25 cellular contexts compared by ENCODE assay signal in genomic region chr2:202030676-202031075, GRCh38. TPM values are rescaled to one million over a fixed set of nuclear protein-coding genes. Genes with fewer than 3 reads are reported as not detected.
A peak's percentile ranks its signal among the peaks of the same experiment; 100 is the strongest.
DNase-seq lines count a peak whose midpoint lies in the region; ATAC-seq and TF ChIP-seq lines count a peak whose summit lies in the region.
"Had no signal": no experiment of that assay in that cellular context is flagged by ENCODE, and none has a peak within 500 bp of the region (broad histone marks: within the 10 kb centered on the region; RNA-seq: fewer than 3 reads in every experiment).

No MANE protein-coding gene starts in this region.

- peaks cover 16% of the 10 kb centered on the region for H3F3A ChIP-seq in GM23338 (replicated peaks; ENCODE audit: low read depth)

- H3K9me3 Mint-ChIP-seq in GM23338 = peaks cover 4% of the 10 kb centered on the region; the same call in 1 of the 3 replicates
- H3K9me3 Mint-ChIP-seq: activated naive CD4-positive, alpha-beta T cell treated with anti-CD3 and anti-CD28 coated beads, Interleukin-2, amount 50 U/mL, for 72 hours; CD4-positive, CD25-positive, alpha-beta regulatory T cell; natural killer cell treated with Interleukin-12 subunit alpha and Interleukin-12 subunit beta and Interleukin-15 and Interleukin-18, amount 100 ng/mL, for 72 hours; stimulated activated effector memory CD8-positive, alpha-beta T cell treated with anti-CD3 and anti-CD28 coated beads, Interleukin-12 subunit alpha, Interleukin-12 subunit beta, amount 100 ng/mL, for 72 hours had no signal

- H3K9me2 ChIP-seq in GM23338 (ENCODE audit: insufficient read depth) = no peaks in the 10 kb centered on the region

- H3K36me3 Mint-ChIP-seq in GM23338 (ENCODE audit: low read depth) = peaks cover 3% of the 10 kb centered on the region
- H3K36me3 Mint-ChIP-seq: activated naive CD4-positive, alpha-beta T cell treated with anti-CD3 and anti-CD28 coated beads, Interleukin-2, amount 50 U/mL, for 72 hours; CD4-positive, CD25-positive, alpha-beta regulatory T cell; natural killer cell treated with Interleukin-12 subunit alpha and Interleukin-12 subunit beta and Interleukin-15 and Interleukin-18, amount 100 ng/mL, for 72 hours; stimulated activated effector memory CD8-positive, alpha-beta T cell treated with anti-CD3 and anti-CD28 coated beads, Interleukin-12 subunit alpha, Interleukin-12 subunit beta, amount 100 ng/mL, for 72 hours had no signal

- H3K27ac ChIP-seq in AG04450 (ENCODE audit: low read depth, low read length) (peak overlapping the region; percentile 21), GM23338 (ENCODE audit: low read depth) (peak overlapping the region; percentile 99), upper lobe of left lung (no peak overlapping the region), left lung (no peak overlapping the region)
- H3K27ac ChIP-seq: body of pancreas, foreskin keratinocyte, testis had no signal

- 83 to 86% methylated on average over 4 of the region's 4 CpGs for WGBS in upper lobe of left lung, 2 donors

- no peak for TF ChIP-seq CTCF in AG04450 (IDR thresholded peaks at IDR 0.05; ENCODE audit: low read depth, low read length)
- TF ChIP-seq CTCF in GM23338 (conservative IDR thresholded peaks at IDR 0.05; ENCODE audit: low read depth in 2 of 2) = no peak
- no peak for TF ChIP-seq CTCF in astrocyte of the spinal cord (IDR thresholded peaks at IDR 0.05; ENCODE audit: low read depth, low read length)
- TF ChIP-seq CTCF in upper lobe of left lung (IDR thresholded peaks at IDR 0.05) = no peak
- TF ChIP-seq CTCF in left lung (IDR thresholded peaks at IDR 0.05) = no peak

- H3K9me3 ChIP-seq in AG04450 (ENCODE audit: control insufficient read depth, insufficient read depth, low read length) = peaks cover 2% of the 10 kb centered on the region; the same call in 1 of the 2 replicates
- no peaks in the 10 kb centered on the region for H3K9me3 ChIP-seq in upper lobe of left lung
- no peaks in the 10 kb centered on the region for H3K9me3 ChIP-seq in left lung
- H3K9me3 ChIP-seq: body of pancreas, testis had no signal

- TF ChIP-seq EP300 in upper lobe of left lung (IDR thresholded peaks at IDR 0.05) = no peak

- CTCF ChIA-PET in AG04450 (lab: Charles Lee) = interaction anchor here (2.1 kb wide), 1 partner anchor 170 kb away, joined by 7 read pairs; no protein-coding TSS in a partner anchor

- H4K20me1 ChIP-seq in GM23338 (replicated peaks; ENCODE audit: insufficient read depth) = no peaks in the 10 kb centered on the region

- ATAC-seq in GM23338 (no peak), upper lobe of left lung (ENCODE audit: low FRiP score in 2 of 2) (no peak), GM19023 (IDR thresholded peaks at IDR 0.05; ENCODE audit: unreplicated experiment) (no peak), left lung (no peak)
- ATAC-seq: activated CD4-positive, CD25-positive, alpha-beta regulatory T cell treated with anti-CD3 and anti-CD28 coated beads, Interleukin-2, amount 50 U/mL, for 24 hours; activated naive CD4-positive, alpha-beta T cell treated with anti-CD3 and anti-CD28 coated beads, Interleukin-2, amount 50 U/mL, for 72 hours; body of pancreas; foreskin keratinocyte; GM12878; natural killer cell treated with Interleukin-12 subunit alpha and Interleukin-12 subunit beta and Interleukin-15 and Interleukin-18, amount 100 ng/mL, for 72 hours; stimulated activated effector memory CD8-positive, alpha-beta T cell treated with anti-CD3 and anti-CD28 coated beads, Interleukin-12 subunit alpha, Interleukin-12 subunit beta, amount 100 ng/mL, for 72 hours had no signal

- intact Hi-C loops in left lung (cut with DNase I) = loop anchor here in 1 of 2 donors (10.0 kb wide), 1 partner anchor 144 kb away; no protein-coding TSS in a partner anchor

- no peak overlapping the region for H2AFZ ChIP-seq in GM23338

- peak overlapping the region; percentile 98; the same call in 1 of the 3 replicates for H3K4me3 Mint-ChIP-seq in GM23338
- H3K4me3 Mint-ChIP-seq: natural killer cell treated with Interleukin-12 subunit alpha and Interleukin-12 subunit beta and Interleukin-15 and Interleukin-18, amount 100 ng/mL, for 72 hours; stimulated activated effector memory CD8-positive, alpha-beta T cell treated with anti-CD3 and anti-CD28 coated beads, Interleukin-12 subunit alpha, Interleukin-12 subunit beta, amount 100 ng/mL, for 72 hours had no signal

- POLR2A ChIA-PET in AG04450 (lab: Yijun Ruan, JAX) = interaction anchor here (0.6 to 0.7 kb wide), 2 partner anchors 81 to 116 kb away, joined by 3 to 4 read pairs; no protein-coding TSS in a partner anchor

- H3K4me1 Mint-ChIP-seq in GM23338 = peaks cover 36% of the 10 kb centered on the region

- H3K4me1 ChIP-seq in GM23338 (ENCODE audit: insufficient read depth) (peaks cover 31% of the 10 kb centered on the region), upper lobe of left lung (peaks cover 16 to 36% (median 20%) of the 10 kb centered on the region in 4 donors), left lung (peaks cover 5 to 23% of the 10 kb centered on the region in 2 donors)

- peaks cover 33% of the 10 kb centered on the region for H3K79me2 ChIP-seq in GM23338 (replicated peaks; ENCODE audit: insufficient read depth)

- in situ Hi-C loops in astrocyte of the spinal cord (cut with HindIII; ENCODE audit: low sequenced_read_pairs) = no loop called here

- no peak for DNase-seq in AG04450 (ENCODE audit: low read depth, low spot score)
- DNase-seq in GM23338 (ENCODE audit: low spot score) = no peak
- DNase-seq in astrocyte of the spinal cord (ENCODE audit: low read depth, low spot score) = peak; percentile 35
- DNase-seq in foreskin melanocyte = peak; percentile 64
- no peak for DNase-seq in upper lobe of left lung
- no peak for DNase-seq in DMS53 (lab: John Stamatoyannopoulos, UW)
- no peak for DNase-seq in left lung
- DNase-seq: body of pancreas; CD4-positive, CD25-positive, alpha-beta regulatory T cell; foreskin keratinocyte; H7; midbrain; NCI-H1092 treated with DMSO at 0.1 percent for 48 hours; NCI-H510A treated with DMSO at 0.1 percent for 48 hours; testis had no signal

- H3K27me3 Mint-ChIP-seq in GM23338 (ENCODE audit: insufficient read depth, low read depth, poor library complexity) = peaks cover 30% of the 10 kb centered on the region

- H3K4me3 ChIP-seq in AG04450 (ENCODE audit: low read depth, low read length) (no peak overlapping the region), GM23338 (no peak overlapping the region), astrocyte of the spinal cord (ENCODE audit: low read depth, low read length) (no peak overlapping the region), upper lobe of left lung (no peak overlapping the region), left lung (no peak overlapping the region)
- H3K4me3 ChIP-seq: body of pancreas, coronary artery, GM12878, testis had no signal

- TF ChIP-seq POLR2A in upper lobe of left lung (IDR thresholded peaks at IDR 0.05) = no peak

- H3K36me3 ChIP-seq in GM23338 (ENCODE audit: insufficient read depth) (no peaks in the 10 kb centered on the region), upper lobe of left lung (no peaks in the 10 kb centered on the region), left lung (no peaks in the 10 kb centered on the region)

- peak overlapping the region; percentile 76 for H3K4me2 ChIP-seq in GM23338

- H3K27me3 ChIP-seq in AG04450 (ENCODE audit: control insufficient read depth, insufficient read depth, low read length) (no peaks in the 10 kb centered on the region), GM23338 (ENCODE audit: insufficient read depth) (peaks cover 27% of the 10 kb centered on the region), upper lobe of left lung (peaks cover 0 to 12% (median 5%) of the 10 kb centered on the region in 4 donors), left lung (peaks cover 11 to 49% of the 10 kb centered on the region in 2 donors)
- H3K27me3 ChIP-seq: testis had no signal

- H3K27ac Mint-ChIP-seq in GM23338 = no peak overlapping the region
- H3K27ac Mint-ChIP-seq: activated naive CD4-positive, alpha-beta T cell treated with anti-CD3 and anti-CD28 coated beads, Interleukin-2, amount 50 U/mL, for 72 hours; CD4-positive, CD25-positive, alpha-beta regulatory T cell; natural killer cell treated with Interleukin-12 subunit alpha and Interleukin-12 subunit beta and Interleukin-15 and Interleukin-18, amount 100 ng/mL, for 72 hours; stimulated activated effector memory CD8-positive, alpha-beta T cell treated with anti-CD3 and anti-CD28 coated beads, Interleukin-12 subunit alpha, Interleukin-12 subunit beta, amount 100 ng/mL, for 72 hours had no signal

TF ChIP-seq in GM23338, 12 proteins besides CTCF, POLR2A, EP300 and RAD21 (continues in another document):
- TF ChIP-seq STAT1 (IDR thresholded peaks at IDR 0.05; ENCODE audit: unreplicated experiment) (no peak), POLR2AphosphoS5 (IDR thresholded peaks at IDR 0.05; ENCODE audit: low read depth) (no peak)

RNA-seq across cellular contexts. Expression of gene FZD7, which starts 3.0 kb away (rescaled TPM):
- polyA plus RNA-seq in AG04450 (2011; rRNA removed) (40.6 and 42.9 TPM in 2 replicates), GM23338 (2016; fragmentation: Nextera tagmentation; extraction: Ambion mirVana) (164 and 188 TPM in 2 replicates)
- polyA minus RNA-seq in AG04450 (2011; rRNA and poly(A)+ RNA removed) = 58.1 and 58.4 TPM in 2 replicates
- total RNA-seq in GM23338 (2014; rRNA removed; shearing (Covaris generic)) = 404 and 435 TPM in 2 replicates
- total RNA-seq in upper lobe of left lung (10 to 100 TPM in 4 of 6 donors, 1 to 10 TPM in 2; 2.6 to 15.3 (median 10.8) TPM), left lung (10 to 100 TPM; 11.1 to 17.6 TPM)

RNA-seq across cellular contexts. Expression of gene KIAA2012, which starts 42.4 kb away (rescaled TPM):
- polyA plus RNA-seq in AG04450 (2011; rRNA removed) (0.11 and 0.12 TPM in 2 replicates), GM23338 (2016; fragmentation: Nextera tagmentation; extraction: Ambion mirVana) (0.07 and 0.08 TPM in 2 replicates)
- polyA minus RNA-seq in AG04450 (2011; rRNA and poly(A)+ RNA removed) = not detected in 2 replicates
- 0.03 TPM in 1 of 2 replicates, not detected in the other for total RNA-seq in GM23338 (2014; rRNA removed; shearing (Covaris generic))
- total RNA-seq in upper lobe of left lung (10 to 100 TPM in 1 of 6 donors, 1 to 10 TPM in 3, under 1 TPM in 1, not detected in 1; 0.74 to 13.3 (median 2.2) TPM), left lung (1 to 10 TPM in 1 of 2 donors, not detected in 1; 1.7 TPM)
- total RNA-seq: activated CD8-positive, alpha-beta memory T cell treated with anti-CD3 and anti-CD28 coated beads for 36 hours; activated naive CD4-positive, alpha-beta T cell treated with anti-CD3 and anti-CD28 coated beads, Interleukin-2, amount 50 U/mL, for 72 hours; body of pancreas; CD4-positive, CD25-positive, alpha-beta regulatory T cell; foreskin keratinocyte; GM12878; H7; LHCN-M2; natural killer cell treated with Interleukin-12 subunit alpha and Interleukin-12 subunit beta and Interleukin-15 and Interleukin-18, amount 100 ng/mL, for 72 hours; progenitor cell of endocrine pancreas had no signal
- polyA plus RNA-seq: CD4-positive, CD25-positive, alpha-beta regulatory T cell; foreskin keratinocyte had no signal

Comparison
In these comparisons a context has a peak if more than half of its experiments do, and no peak if none do; other contexts are left out.
1. DNase-seq: peak in astrocyte of the spinal cord (single experiment) and foreskin melanocyte (single experiment); none in AG04450 (single experiment), GM23338 (single experiment), upper lobe of left lung (0 of 2), DMS53 (single experiment) and left lung (0 of 2).
2. H3K27ac ChIP-seq: peak in AG04450 (single experiment) and GM23338 (single experiment); none in upper lobe of left lung (0 of 4) and left lung (0 of 2).
3. RNA of gene FZD7, which starts 3.0 kb away (total RNA-seq): 404 to 435 TPM in GM23338; 11.1 to 17.6 TPM in left lung and 2.6 to 15.3 TPM in upper lobe of left lung; every median in the first group is over 10 times any median in the second.